Comparison of ENCODE assay signal across 1 cellular context in the genomic region with DNA sequence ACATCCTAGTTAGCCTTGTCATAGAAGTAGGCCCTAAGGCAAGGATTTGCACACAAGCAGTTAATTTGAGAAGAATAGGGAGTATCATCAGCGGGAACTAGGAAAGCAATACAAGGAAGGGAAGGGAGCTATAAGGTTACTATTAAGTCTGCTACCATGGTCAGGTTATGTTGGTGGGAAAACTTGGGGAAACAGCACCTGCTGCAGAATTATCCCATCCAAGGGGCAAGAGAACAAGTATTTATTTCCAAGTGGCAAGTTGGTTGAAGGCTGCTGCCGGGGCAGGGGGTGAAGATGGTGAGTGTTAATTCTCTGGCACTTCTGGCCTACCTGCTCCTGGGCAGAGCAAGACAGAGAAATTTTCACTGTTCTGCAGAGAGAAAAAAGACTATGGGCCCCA.
TF ChIP-seq lines count a peak whose summit lies in the region.

No MANE protein-coding gene starts in this region.

TF ChIP-seq in IMR-90, 13 proteins besides CTCF, POLR2A, EP300 and RAD21:
- TF ChIP-seq RCOR1 (IDR thresholded peaks at IDR 0.05; ENCODE audit: insufficient replicate concordance, low read length) (no peak), MAFK (IDR thresholded peaks at IDR 0.05; ENCODE audit: low read depth, low read length) (no peak), RFX5 (IDR thresholded peaks at IDR 0.05; ENCODE audit: low read depth, low read length) (no peak), CHD1 (IDR thresholded peaks at IDR 0.05; ENCODE audit: low read depth, low read length) (no peak), FOS (IDR thresholded peaks at IDR 0.05; ENCODE audit: low read depth, low read length) (no peak), SMC3 (IDR thresholded peaks at IDR 0.05; ENCODE audit: low read depth, low read length) (no peak), CEBPB (IDR thresholded peaks at IDR 0.05; ENCODE audit: low read depth, low read length) (no peak), NFE2L2 (IDR thresholded peaks at IDR 0.05; ENCODE audit: low read depth, low read length) (no peak), MXI1 (IDR thresholded peaks at IDR 0.05; ENCODE audit: borderline replicate concordance, low read depth, low read length) (no peak), MAZ (IDR thresholded peaks at IDR 0.05; ENCODE audit: borderline replicate concordance, low read depth, low read length) (no peak), BHLHE40 (IDR thresholded peaks at IDR 0.05; ENCODE audit: low read depth, low read length) (no peak)
- TF ChIP-seq, protein P1, sequence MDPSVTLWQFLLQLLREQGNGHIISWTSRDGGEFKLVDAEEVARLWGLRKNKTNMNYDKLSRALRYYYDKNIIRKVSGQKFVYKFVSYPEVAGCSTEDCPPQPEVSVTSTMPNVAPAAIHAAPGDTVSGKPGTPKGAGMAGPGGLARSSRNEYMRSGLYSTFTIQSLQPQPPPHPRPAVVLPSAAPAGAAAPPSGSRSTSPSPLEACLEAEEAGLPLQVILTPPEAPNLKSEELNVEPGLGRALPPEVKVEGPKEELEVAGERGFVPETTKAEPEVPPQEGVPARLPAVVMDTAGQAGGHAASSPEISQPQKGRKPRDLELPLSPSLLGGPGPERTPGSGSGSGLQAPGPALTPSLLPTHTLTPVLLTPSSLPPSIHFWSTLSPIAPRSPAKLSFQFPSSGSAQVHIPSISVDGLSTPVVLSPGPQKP (IDR thresholded peaks at IDR 0.05; ENCODE audit: borderline replicate concordance, low read depth, low read length), result no peak
- TF ChIP-seq, protein P2, sequence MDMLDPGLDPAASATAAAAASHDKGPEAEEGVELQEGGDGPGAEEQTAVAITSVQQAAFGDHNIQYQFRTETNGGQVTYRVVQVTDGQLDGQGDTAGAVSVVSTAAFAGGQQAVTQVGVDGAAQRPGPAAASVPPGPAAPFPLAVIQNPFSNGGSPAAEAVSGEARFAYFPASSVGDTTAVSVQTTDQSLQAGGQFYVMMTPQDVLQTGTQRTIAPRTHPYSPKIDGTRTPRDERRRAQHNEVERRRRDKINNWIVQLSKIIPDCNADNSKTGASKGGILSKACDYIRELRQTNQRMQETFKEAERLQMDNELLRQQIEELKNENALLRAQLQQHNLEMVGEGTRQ (IDR thresholded peaks at IDR 0.05; ENCODE audit: low read depth, low read length), result no peak
